Comparison of ENCODE assay signal across 15 cellular contexts in genomic region chr1:185369786-185370185, GRCh38.
"Had no signal": no experiment of that assay in that cellular context is flagged by ENCODE, and none has a peak within 500 bp of the region (broad histone marks: within the 10 kb centered on the region; RNA-seq: fewer than 3 reads in every experiment).

No MANE protein-coding gene starts in this region.

- H3K36me3 ChIP-seq: adrenal gland, pancreas, upper lobe of right lung had no signal

- H3K27ac ChIP-seq: adrenal gland, pancreas, testis, upper lobe of right lung had no signal

- H3K9me3 ChIP-seq: adrenal gland, pancreas, testis, upper lobe of right lung had no signal

- ATAC-seq: upper lobe of right lung, WTC11 had no signal

- FAIRE-seq: keratinocyte, pancreas had no signal

- H3K4me1 ChIP-seq: adrenal gland, pancreas, testis, upper lobe of right lung had no signal

- DNase-seq: activated CD4-positive, alpha-beta T cell treated with anti-CD3 and anti-CD28 coated beads, Interleukin-2, amount 10 ng/mL, durations not matched to agents 7 days and 5 days; activated CD8-positive, alpha-beta memory T cell treated with anti-CD3 and anti-CD28 coated beads for 24 hours; activated naive CD4-positive, alpha-beta T cell treated with anti-CD3 and anti-CD28 coated beads, Interleukin-2, amount 50 U/mL, for 16 hours; activated T-cell treated with anti-CD3 and anti-CD28 coated beads for 4 hours; adrenal gland; cerebellar nuclear complex; dermis blood vessel endothelial cell; endodermal cell; pancreas; stimulated activated CD4-positive, alpha-beta T cell treated with anti-CD3 and anti-CD28 coated beads, Interleukin-4, amount 100 ng/mL, for 24 hours; T-helper 1 cell; testis; upper lobe of right lung had no signal

- H3K4me3 ChIP-seq: adrenal gland, pancreas, testis, upper lobe of right lung had no signal

- H3K27me3 ChIP-seq: adrenal gland, pancreas, testis, upper lobe of right lung had no signal
